Comparison of ENCODE assay signal across 3 cellular contexts in the genomic region with DNA sequence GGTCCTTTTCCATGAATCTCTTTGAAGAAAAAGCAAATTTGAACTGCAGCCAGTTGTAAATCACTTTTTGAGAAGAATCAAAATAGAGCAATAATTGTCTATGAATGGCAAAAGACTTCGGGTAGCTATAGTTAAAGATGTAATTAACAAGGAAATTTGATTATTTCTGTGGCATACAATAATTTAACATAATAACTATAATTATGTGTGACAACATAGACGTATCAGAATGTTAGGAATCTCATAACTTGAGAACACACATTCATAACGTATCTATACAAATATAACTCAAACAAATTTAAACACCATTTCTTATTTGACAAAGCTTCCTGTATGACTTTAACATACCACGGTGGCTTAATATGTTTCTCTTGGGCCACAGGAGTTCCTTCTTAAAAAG.
"Had no signal": no experiment of that assay in that cellular context is flagged by ENCODE, and none has a peak within 500 bp of the region (broad histone marks: within the 10 kb centered on the region; RNA-seq: fewer than 3 reads in every experiment).

No MANE protein-coding gene starts in this region.

- H3K4me3 ChIP-seq: GM12878 had no signal

- ATAC-seq: GM12878 had no signal

- DNase-seq: GDM1, GF-D8 had no signal
